In genomic region chr17:57341611-57342010, GRCh38 we compare ENCODE assay signal across 26 cellular contexts.
DNase-seq lines count a peak whose midpoint lies in the region; ATAC-seq and TF ChIP-seq lines count a peak whose summit lies in the region.
"Had no signal": no experiment of that assay in that cellular context is flagged by ENCODE, and none has a peak within 500 bp of the region (broad histone marks: within the 10 kb centered on the region; RNA-seq: fewer than 3 reads in every experiment).

No MANE protein-coding gene starts in this region.

- peaks cover 44% of the 10 kb centered on the region for H3K4me1 Mint-ChIP-seq in stimulated activated effector memory CD8-positive, alpha-beta T cell treated with anti-CD3 and anti-CD28 coated beads, Interleukin-12 subunit alpha, Interleukin-12 subunit beta, amount 100 ng/mL, for 72 hours

- ATAC-seq in Right ventricle myocardium inferior = peak; percentile 44
- no peak for ATAC-seq in stimulated activated effector memory CD8-positive, alpha-beta T cell treated with anti-CD3 and anti-CD28 coated beads, Interleukin-12 subunit alpha, Interleukin-12 subunit beta, amount 100 ng/mL, for 72 hours
- ATAC-seq: effector memory CD8-positive, alpha-beta T cell had no signal

- no peaks in the 10 kb centered on the region for H3K9me3 Mint-ChIP-seq in stimulated activated effector memory CD8-positive, alpha-beta T cell treated with anti-CD3 and anti-CD28 coated beads, Interleukin-12 subunit alpha, Interleukin-12 subunit beta, amount 100 ng/mL, for 72 hours
- H3K9me3 Mint-ChIP-seq: effector memory CD8-positive, alpha-beta T cell had no signal

- H3K4me3 ChIP-seq in right atrium auricular region (no peak overlapping the region), SU-DHL-6 (ENCODE audit: insufficient read depth, low read length, poor library complexity, severe bottlenecking) (no peak overlapping the region), iPS-20b (ENCODE audit: low read length) (peak overlapping the region; percentile 6; the same call in 1 of the 2 replicates)
- H3K4me3 ChIP-seq: K562, Peyer's patch, prostate gland, SJCRH30 had no signal

- H2AFZ ChIP-seq in SU-DHL-6 (ENCODE audit: low read depth, low read length, severe bottlenecking) = no peak overlapping the region

- H3K27me3 ChIP-seq in right atrium auricular region (no peaks in the 10 kb centered on the region), SU-DHL-6 (ENCODE audit: low read length) (no peaks in the 10 kb centered on the region), iPS-20b (ENCODE audit: insufficient read depth, low read length) (no peaks in the 10 kb centered on the region)
- H3K27me3 ChIP-seq: Peyer's patch, SJCRH30 had no signal

- TF ChIP-seq CTCF in right atrium auricular region (IDR thresholded peaks at IDR 0.05) (no peak), SU-DHL-6 (IDR thresholded peaks at IDR 0.05; ENCODE audit: insufficient read depth, low read length, poor library complexity, severe bottlenecking) (no peak)

- H3K9ac ChIP-seq in SU-DHL-6 (ENCODE audit: low read length) (no peak overlapping the region), iPS-20b (ENCODE audit: low read depth, low read length) (no peak overlapping the region; the same call in 1 of the 2 replicates)

- intact Hi-C loops in Right ventricle myocardium inferior (cut with DNase I) = no loop called here

- no peaks in the 10 kb centered on the region for H3K36me3 Mint-ChIP-seq in stimulated activated effector memory CD8-positive, alpha-beta T cell treated with anti-CD3 and anti-CD28 coated beads, Interleukin-12 subunit alpha, Interleukin-12 subunit beta, amount 100 ng/mL, for 72 hours

- H3K27ac ChIP-seq in right atrium auricular region (no peak overlapping the region), SU-DHL-6 (ENCODE audit: low read depth, low read length) (peak overlapping the region; percentile 12; the same call in 1 of the 2 replicates), iPS-20b (ENCODE audit: low read length) (no peak overlapping the region)
- H3K27ac ChIP-seq: Peyer's patch, prostate gland, SJCRH30, WERI-Rb-1 had no signal

- H3K9me3 ChIP-seq in right atrium auricular region (no peaks in the 10 kb centered on the region), SU-DHL-6 (ENCODE audit: insufficient read depth, low read length) (no peaks in the 10 kb centered on the region), iPS-20b (ENCODE audit: insufficient read depth, low read depth, low read length) (no peaks in the 10 kb centered on the region)
- H3K9me3 ChIP-seq: Peyer's patch, prostate gland, SJCRH30 had no signal

- peaks cover 80% of the 10 kb centered on the region for H3K79me2 ChIP-seq in SU-DHL-6 (ENCODE audit: insufficient read depth, low read length)

- H3K4me2 ChIP-seq in SU-DHL-6 (ENCODE audit: low read depth, low read length, poor library complexity, severe bottlenecking) = no peak overlapping the region

- H3K4me3 Mint-ChIP-seq in stimulated activated effector memory CD8-positive, alpha-beta T cell treated with anti-CD3 and anti-CD28 coated beads, Interleukin-12 subunit alpha, Interleukin-12 subunit beta, amount 100 ng/mL, for 72 hours = no peak overlapping the region
- H3K4me3 Mint-ChIP-seq: activated naive CD8-positive, alpha-beta T cell; effector memory CD8-positive, alpha-beta T cell had no signal

- no peaks in the 10 kb centered on the region for H3K36me3 ChIP-seq in right atrium auricular region
- H3K36me3 ChIP-seq in SU-DHL-6 (ENCODE audit: low read length) = no peaks in the 10 kb centered on the region; the same call in 1 of the 2 replicates
- H3K36me3 ChIP-seq in iPS-20b (ENCODE audit: insufficient read depth, low read depth, low read length) = peaks cover 5% of the 10 kb centered on the region; the same call in 1 of the 2 replicates
- H3K36me3 ChIP-seq: Peyer's patch, prostate gland had no signal

- no peaks in the 10 kb centered on the region for H4K20me1 ChIP-seq in SU-DHL-6 (ENCODE audit: low read depth, low read length)

- H3K4me1 ChIP-seq in right atrium auricular region (peaks cover 0 to 6% of the 10 kb centered on the region in 2 donors), iPS-20b (ENCODE audit: insufficient read depth, low read length) (peaks cover 25% of the 10 kb centered on the region; the same call in 1 of the 2 replicates)
- H3K4me1 ChIP-seq: Peyer's patch, prostate gland, SJCRH30 had no signal

- no peaks in the 10 kb centered on the region for H3K9me2 ChIP-seq in SU-DHL-6 (replicated peaks; ENCODE audit: insufficient read depth, low read length)

- H3F3A ChIP-seq in SU-DHL-6 (ENCODE audit: insufficient read depth) = peaks cover 9% of the 10 kb centered on the region; the same call in 1 of the 2 replicates

- DNase-seq in Right ventricle myocardium inferior (ENCODE audit: missing footprints) = no peak
- no peak for DNase-seq in right atrium auricular region (ENCODE audit: low spot score)
- DNase-seq in stimulated activated effector memory CD8-positive, alpha-beta T cell treated with anti-CD3 and anti-CD28 coated beads, Interleukin-12 subunit alpha, Interleukin-12 subunit beta, amount 100 ng/mL, for 72 hours (ENCODE audit: low spot score in 2 of 2) = no peak
- DNase-seq in AML-193 (lab: John Stamatoyannopoulos, UW) = no peak
- no peak for DNase-seq in NAMALWA (ENCODE audit: low spot score)
- DNase-seq in stimulated activated CD8-positive, alpha-beta memory T cell treated with anti-CD3 and anti-CD28 coated beads, Interleukin-4, amount 100 ng/mL, for 48 hours = no peak
- DNase-seq: 8988T; activated CD4-positive, alpha-beta T cell treated with anti-CD3 and anti-CD28 coated beads for 48 hours; activated CD8-positive, alpha-beta memory T cell treated with anti-CD3 and anti-CD28 coated beads for 24 hours; activated effector memory CD4-positive, alpha-beta T cell treated with anti-CD3 and anti-CD28 coated beads, Interleukin-2, amount 50 U/mL, for 16 hours; activated T-cell treated with anti-CD3 and anti-CD28 coated beads for 4 hours; cortex of kidney; effector memory CD8-positive, alpha-beta T cell; erythroblast; NCI-H1930; NCI-H526 treated with DMSO at 0.1 percent for 48 hours; Peyer's patch; SJCRH30; stimulated activated naive CD4-positive, alpha-beta T cell; T1000; WERI-Rb-1 had no signal

- peak overlapping the region; percentile 20 for H3K27ac Mint-ChIP-seq in stimulated activated effector memory CD8-positive, alpha-beta T cell treated with anti-CD3 and anti-CD28 coated beads, Interleukin-12 subunit alpha, Interleukin-12 subunit beta, amount 100 ng/mL, for 72 hours
- H3K27ac Mint-ChIP-seq: activated naive CD8-positive, alpha-beta T cell had no signal
